8 cellular contexts compared by ENCODE assay signal in genomic region chr4:55866290-55866907, GRCh38. TPM values are rescaled to one million over a fixed set of nuclear protein-coding genes. Genes with fewer than 3 reads are reported as not detected.
DNase-seq lines count a peak whose midpoint lies in the region; ATAC-seq and TF ChIP-seq lines count a peak whose summit lies in the region.

No MANE protein-coding gene starts in this region.

- no peak overlapping the region for H2AFZ ChIP-seq in GM23338

- H3K9me3 ChIP-seq in body of pancreas (no peaks in the 10 kb centered on the region), right lobe of liver (no peaks in the 10 kb centered on the region)

- no peaks in the 10 kb centered on the region; the same call in 1 of the 3 replicates for H3K9me3 Mint-ChIP-seq in GM23338

- no peaks in the 10 kb centered on the region for H3K9me2 ChIP-seq in GM23338 (ENCODE audit: insufficient read depth)

- no peaks in the 10 kb centered on the region for H3K27me3 ChIP-seq in GM23338 (ENCODE audit: insufficient read depth)
- no peaks in the 10 kb centered on the region for H3K27me3 ChIP-seq in body of pancreas
- no peaks in the 10 kb centered on the region for H3K27me3 ChIP-seq in right lobe of liver

- H3K79me2 ChIP-seq in GM23338 (replicated peaks; ENCODE audit: insufficient read depth): no peaks in the 10 kb centered on the region

- TF ChIP-seq POLR2A in body of pancreas (IDR thresholded peaks at IDR 0.05): no peak
- TF ChIP-seq POLR2A in right lobe of liver (IDR thresholded peaks at IDR 0.05): no peak

- WGBS in body of pancreas, 2 donors: 36 to 44% methylated on average over 2 of the region's 2 CpGs
- 46% methylated on average over 2 of the region's 2 CpGs for WGBS in right lobe of liver (ENCODE audit: insufficient coverage, low coverage, low lambda C conversion rate, missing lambda C conversion rate)

- intact Hi-C loops in body of pancreas (cut with DNase I) (no loop called here), right lobe of liver (cut with DNase I) (no loop called here), posterior cingulate gyrus (cut with DNase I) (no loop called here)

- no peaks in the 10 kb centered on the region for H3K4me1 Mint-ChIP-seq in GM23338

- H3K36me3 Mint-ChIP-seq in GM23338 (ENCODE audit: low read depth): peaks cover 20% of the 10 kb centered on the region

- no peaks in the 10 kb centered on the region for H3K27me3 Mint-ChIP-seq in GM23338 (ENCODE audit: insufficient read depth, low read depth, poor library complexity)

- no peak overlapping the region for H3K4me2 ChIP-seq in GM23338

- H3K36me3 ChIP-seq in GM23338 (ENCODE audit: insufficient read depth): no peaks in the 10 kb centered on the region; the same call in 1 of the 2 replicates
- peaks cover 8 to 13% of the 10 kb centered on the region in 2 donors for H3K36me3 ChIP-seq in body of pancreas (replicated peaks in 1 of 2; ENCODE audit: insufficient read depth in 1 of 2, low read depth in 2 of 2)
- peaks cover 0 to 31% (median 7%) of the 10 kb centered on the region in 4 donors for H3K36me3 ChIP-seq in right lobe of liver

- H3F3A ChIP-seq in GM23338 (replicated peaks; ENCODE audit: low read depth): no peaks in the 10 kb centered on the region

- H3K4me1 ChIP-seq in GM23338 (ENCODE audit: insufficient read depth): no peaks in the 10 kb centered on the region
- peaks cover 11% of the 10 kb centered on the region for H3K4me1 ChIP-seq in body of pancreas
- H3K4me1 ChIP-seq in right lobe of liver: no peaks in the 10 kb centered on the region

- no peaks in the 10 kb centered on the region for H4K20me1 ChIP-seq in GM23338 (replicated peaks; ENCODE audit: insufficient read depth)

- CTCF ChIA-PET in GM10248 (lab: Yijun Ruan, JAX): interaction anchor here (0.6 to 5.7 kb wide), 20 partner anchors 9 to 682 kb away, joined by 3 to 43 read pairs (median 4); partner anchors contain the start of genes CEP135, EXOC1 and SRD5A3

- ATAC-seq in GM23338 (no peak), body of pancreas (peak; percentile 86), right lobe of liver (peak; percentile 31 to 97 (median 51))

- TF ChIP-seq CTCF in GM10248 (IDR thresholded peaks at IDR 0.05; ENCODE audit: control extremely low read depth, extremely low read depth, low read depth, missing control alignments) (no peak), GM23338 (conservative IDR thresholded peaks at IDR 0.05; ENCODE audit: low read depth in 2 of 2) (no peak), body of pancreas (IDR thresholded peaks at IDR 0.05) (no peak), right lobe of liver (IDR thresholded peaks at IDR 0.05) (no peak)

- no peak overlapping the region for H3K27ac ChIP-seq in GM23338 (ENCODE audit: low read depth)
- peak overlapping the region in 2 of 4 donors; percentile 15 to 52 for H3K27ac ChIP-seq in body of pancreas
- no peak overlapping the region for H3K27ac ChIP-seq in right lobe of liver

- H3K4me3 ChIP-seq in GM23338 (no peak overlapping the region), body of pancreas (no peak overlapping the region), right lobe of liver (no peak overlapping the region)

- no peak overlapping the region for H3K4me3 Mint-ChIP-seq in GM23338

- 0 out of 2 replicates have a peak overlapping the region, but pooled peaks have one; percentile 30 for H3K27ac Mint-ChIP-seq in GM23338

- POLR2A ChIA-PET in GM10248 (lab: Yijun Ruan, JAX): no interaction called here

- DNase-seq in GM10248 (ENCODE audit: extremely low spot score): peak; percentile 8
- no peak for DNase-seq in GM23338 (ENCODE audit: low spot score)
- peak; percentile 89 for DNase-seq in M059J (ENCODE audit: low read depth)
- DNase-seq in body of pancreas: no peak
- no peak for DNase-seq in right lobe of liver
- DNase-seq in NCI-H1048 (lab: John Stamatoyannopoulos, UW): no peak
- no peak for DNase-seq in mucosa of gallbladder (ENCODE audit: low spot score)
- no peak for DNase-seq in posterior cingulate gyrus

TF ChIP-seq in GM23338, 12 proteins besides CTCF, POLR2A, EP300 and RAD21 (continues in another document):
- no peak for TF ChIP-seq ETS1 (IDR thresholded peaks at IDR 0.05)
- no peak for TF ChIP-seq CREB1 (CRISPR knock-in tag; IDR thresholded peaks at IDR 0.05; ENCODE audit: low read depth)
- TF ChIP-seq, protein P1, sequence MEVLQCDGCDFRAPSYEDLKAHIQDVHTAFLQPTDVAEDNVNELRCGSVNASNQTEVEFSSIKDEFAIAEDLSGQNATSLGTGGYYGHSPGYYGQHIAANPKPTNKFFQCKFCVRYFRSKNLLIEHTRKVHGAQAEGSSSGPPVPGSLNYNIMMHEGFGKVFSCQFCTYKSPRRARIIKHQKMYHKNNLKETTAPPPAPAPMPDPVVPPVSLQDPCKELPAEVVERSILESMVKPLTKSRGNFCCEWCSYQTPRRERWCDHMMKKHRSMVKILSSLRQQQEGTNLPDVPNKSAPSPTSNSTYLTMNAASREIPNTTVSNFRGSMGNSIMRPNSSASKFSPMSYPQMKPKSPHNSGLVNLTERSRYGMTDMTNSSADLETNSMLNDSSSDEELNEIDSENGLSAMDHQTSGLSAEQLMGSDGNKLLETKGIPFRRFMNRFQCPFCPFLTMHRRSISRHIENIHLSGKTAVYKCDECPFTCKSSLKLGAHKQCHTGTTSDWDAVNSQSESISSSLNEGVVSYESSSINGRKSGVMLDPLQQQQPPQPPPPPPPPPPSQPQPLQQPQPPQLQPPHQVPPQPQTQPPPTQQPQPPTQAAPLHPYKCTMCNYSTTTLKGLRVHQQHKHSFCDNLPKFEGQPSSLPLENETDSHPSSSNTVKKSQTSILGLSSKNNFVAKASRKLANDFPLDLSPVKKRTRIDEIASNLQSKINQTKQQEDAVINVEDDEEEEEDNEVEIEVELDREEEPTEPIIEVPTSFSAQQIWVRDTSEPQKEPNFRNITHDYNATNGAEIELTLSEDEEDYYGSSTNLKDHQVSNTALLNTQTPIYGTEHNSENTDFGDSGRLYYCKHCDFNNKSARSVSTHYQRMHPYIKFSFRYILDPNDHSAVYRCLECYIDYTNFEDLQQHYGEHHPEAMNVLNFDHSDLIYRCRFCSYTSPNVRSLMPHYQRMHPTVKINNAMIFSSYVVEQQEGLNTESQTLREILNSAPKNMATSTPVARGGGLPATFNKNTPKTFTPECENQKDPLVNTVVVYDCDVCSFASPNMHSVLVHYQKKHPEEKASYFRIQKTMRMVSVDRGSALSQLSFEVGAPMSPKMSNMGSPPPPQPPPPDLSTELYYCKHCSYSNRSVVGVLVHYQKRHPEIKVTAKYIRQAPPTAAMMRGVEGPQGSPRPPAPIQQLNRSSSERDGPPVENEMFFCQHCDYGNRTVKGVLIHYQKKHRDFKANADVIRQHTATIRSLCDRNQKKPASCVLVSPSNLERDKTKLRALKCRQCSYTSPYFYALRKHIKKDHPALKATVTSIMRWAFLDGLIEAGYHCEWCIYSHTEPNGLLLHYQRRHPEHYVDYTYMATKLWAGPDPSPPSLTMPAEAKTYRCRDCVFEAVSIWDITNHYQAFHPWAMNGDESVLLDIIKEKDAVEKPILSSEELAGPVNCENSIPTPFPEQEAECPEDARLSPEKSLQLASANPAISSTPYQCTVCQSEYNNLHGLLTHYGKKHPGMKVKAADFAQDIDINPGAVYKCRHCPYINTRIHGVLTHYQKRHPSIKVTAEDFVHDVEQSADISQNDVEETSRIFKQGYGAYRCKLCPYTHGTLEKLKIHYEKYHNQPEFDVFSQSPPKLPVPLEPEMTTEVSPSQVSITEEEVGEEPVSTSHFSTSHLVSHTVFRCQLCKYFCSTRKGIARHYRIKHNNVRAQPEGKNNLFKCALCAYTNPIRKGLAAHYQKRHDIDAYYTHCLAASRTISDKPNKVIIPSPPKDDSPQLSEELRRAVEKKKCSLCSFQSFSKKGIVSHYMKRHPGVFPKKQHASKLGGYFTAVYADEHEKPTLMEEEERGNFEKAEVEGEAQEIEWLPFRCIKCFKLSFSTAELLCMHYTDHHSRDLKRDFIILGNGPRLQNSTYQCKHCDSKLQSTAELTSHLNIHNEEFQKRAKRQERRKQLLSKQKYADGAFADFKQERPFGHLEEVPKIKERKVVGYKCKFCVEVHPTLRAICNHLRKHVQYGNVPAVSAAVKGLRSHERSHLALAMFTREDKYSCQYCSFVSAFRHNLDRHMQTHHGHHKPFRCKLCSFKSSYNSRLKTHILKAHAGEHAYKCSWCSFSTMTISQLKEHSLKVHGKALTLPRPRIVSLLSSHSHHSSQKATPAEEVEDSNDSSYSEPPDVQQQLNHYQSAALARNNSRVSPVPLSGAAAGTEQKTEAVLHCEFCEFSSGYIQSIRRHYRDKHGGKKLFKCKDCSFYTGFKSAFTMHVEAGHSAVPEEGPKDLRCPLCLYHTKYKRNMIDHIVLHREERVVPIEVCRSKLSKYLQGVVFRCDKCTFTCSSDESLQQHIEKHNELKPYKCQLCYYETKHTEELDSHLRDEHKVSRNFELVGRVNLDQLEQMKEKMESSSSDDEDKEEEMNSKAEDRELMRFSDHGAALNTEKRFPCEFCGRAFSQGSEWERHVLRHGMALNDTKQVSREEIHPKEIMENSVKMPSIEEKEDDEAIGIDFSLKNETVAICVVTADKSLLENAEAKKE (CRISPR knock-in tag; IDR thresholded peaks at IDR 0.05): no peak
- TF ChIP-seq EZH2 (IDR thresholded peaks at IDR 0.05; ENCODE audit: low read depth, unreplicated experiment): no peak
- no peak for TF ChIP-seq NANOG (IDR thresholded peaks at IDR 0.05; ENCODE audit: borderline replicate concordance)

RNA-seq across cellular contexts. Expression of gene EXOC1, which starts 13.0 kb away (rescaled TPM):
- total RNA-seq in GM23338 (2014; rRNA removed; shearing (Covaris generic)): 22.2 and 30.3 TPM in 2 replicates
- polyA plus RNA-seq in GM23338 (2016; fragmentation: Nextera tagmentation; extraction: Ambion mirVana): 11.1 and 13.4 TPM in 2 replicates
- 13.8 and 31.5 TPM in 2 replicates for total RNA-seq in M059J (2014; rRNA removed; shearing (Covaris generic))
- total RNA-seq in body of pancreas: 10 to 100 TPM; 16.9 to 37.9 TPM
- total RNA-seq in right lobe of liver: 1 to 10 TPM; 6.7 to 9.8 (median 9.2) TPM
- total RNA-seq in mucosa of gallbladder: 33.0 TPM

RNA-seq across cellular contexts. Expression of gene EXOC1L, which starts 46.8 kb away (rescaled TPM):
- total RNA-seq in GM23338 (2014; rRNA removed; shearing (Covaris generic)): not detected in 2 replicates
- not detected in 2 replicates for polyA plus RNA-seq in GM23338 (2016; fragmentation: Nextera tagmentation; extraction: Ambion mirVana)
- total RNA-seq in M059J (2014; rRNA removed; shearing (Covaris generic)): not detected in 2 replicates
- total RNA-seq in body of pancreas: not detected
- total RNA-seq in right lobe of liver: not detected
- total RNA-seq in mucosa of gallbladder: not detected

Comparison
In these comparisons a context has a peak if more than half of its experiments do, and no peak if none do; other contexts are left out.
1. DNase-seq: peak in GM10248 (single experiment) and M059J (single experiment); none in GM23338 (single experiment), body of pancreas (0 of 4), right lobe of liver (0 of 3), NCI-H1048 (single experiment), mucosa of gallbladder (single experiment) and posterior cingulate gyrus (0 of 10).